13 cellular contexts compared by ENCODE assay signal in genomic region chr12:52232916-52233461, GRCh38. TPM values are rescaled to one million over a fixed set of nuclear protein-coding genes. Genes with fewer than 3 reads are reported as not detected.
DNase-seq lines count a peak whose midpoint lies in the region; ATAC-seq, FAIRE-seq and TF ChIP-seq lines count a peak whose summit lies in the region.
"Had no signal": no experiment of that assay in that cellular context is flagged by ENCODE, and none has a peak within 500 bp of the region (broad histone marks: within the 10 kb centered on the region; RNA-seq: fewer than 3 reads in every experiment).

KRT7 (plus strand) TSS chr12:52233243; CDS start chr12:52233297, 54 bp downstream.

- H3K27me3 ChIP-seq in SK-N-SH (ENCODE audit: insufficient read depth) (no peaks in the 10 kb centered on the region), stomach (peaks cover 0 to 49% (median 20%) of the 10 kb centered on the region in 3 donors), WERI-Rb-1 (ENCODE audit: insufficient read depth, low read depth, severe bottlenecking) (no peaks in the 10 kb centered on the region)

- TF ChIP-seq POLR2A in stomach (IDR thresholded peaks at IDR 0.05) = no peak

- H3F3A ChIP-seq in SK-N-SH (replicated peaks; ENCODE audit: insufficient read depth) = peaks cover 17% of the 10 kb centered on the region

- H3K27ac ChIP-seq in SK-N-SH (ENCODE audit: low read depth in 2 of 2, low read length in 1 of 2) = peak within 1 kb of the TSS in 1 of 2 experiments; percentile 97; a peak in 1 of 4 replicates
- peak within 1 kb of the TSS in 3 of 5 donors; percentile 47 to 66 (median 64) for H3K27ac ChIP-seq in stomach
- H3K27ac ChIP-seq in WERI-Rb-1 = no peak within 1 kb of the TSS
- H3K27ac ChIP-seq: psoas muscle had no signal

- CTCF ChIA-PET in SK-N-SH (lab: Yijun Ruan, JAX) = interaction anchor here (2.0 kb wide), 1 partner anchor 95 kb away, joined by 7 read pairs; no protein-coding TSS in a partner anchor

- in situ Hi-C loops in T47D (cut with HindIII; ENCODE audit: low pct_unique_long_range_greater_than_20kb, low sequenced_read_pairs) = no loop called here

- no peak within 1 kb of the TSS for H3K4me2 ChIP-seq in SK-N-SH

- H3K4me3 ChIP-seq in SK-N-SH (ENCODE audit: low read depth in 2 of 2, low read length in 1 of 2) (no peak within 1 kb of the TSS), stomach (peak within 1 kb of the TSS; percentile 19 to 37 (median 23)), WERI-Rb-1 (ENCODE audit: low read depth, low read length) (no peak within 1 kb of the TSS)
- H3K4me3 ChIP-seq: K562, psoas muscle had no signal

- no peaks in the 10 kb centered on the region for H3K9me2 ChIP-seq in SK-N-SH

- no peak for FAIRE-seq in HTR-8/SVneo (lab: Jason Lieb, UNC)
- FAIRE-seq: A204.1, GM12891, K562 had no signal

- H2AFZ ChIP-seq in SK-N-SH (ENCODE audit: low read depth) = no peak within 1 kb of the TSS

- no peak for ATAC-seq in SK-N-SH treated with all-trans-retinoic acid at 6 μM for 48 hours
- ATAC-seq: K562 had no signal

- no peaks in the 10 kb centered on the region for H3K9me3 ChIP-seq in SK-N-SH
- H3K9me3 ChIP-seq in stomach = no peaks in the 10 kb centered on the region
- H3K9me3 ChIP-seq in WERI-Rb-1 (ENCODE audit: severe bottlenecking) = no peaks in the 10 kb centered on the region
- H3K9me3 ChIP-seq: psoas muscle had no signal

- H3K4me1 ChIP-seq in SK-N-SH (ENCODE audit: control insufficient read depth in 1 of 2, insufficient read depth in 2 of 2, low read depth in 1 of 2, low read length in 1 of 2) (peaks cover 0 to 19% of the 10 kb centered on the region in 2 experiments; a peak in 3 of 4 replicates), stomach (peaks cover 17 to 53% (median 42%) of the 10 kb centered on the region in 4 donors)
- H3K4me1 ChIP-seq: psoas muscle had no signal

- H3K79me2 ChIP-seq in SK-N-SH (ENCODE audit: insufficient read depth) = no peaks in the 10 kb centered on the region

- no peak within 1 kb of the TSS for H3K9ac ChIP-seq in SK-N-SH

- no peaks in the 10 kb centered on the region for H3K36me3 ChIP-seq in SK-N-SH (replicated peaks in 1 of 2; ENCODE audit: control insufficient read depth in 1 of 2, insufficient read depth in 2 of 2, low read length in 1 of 2)
- H3K36me3 ChIP-seq in stomach = no peaks in the 10 kb centered on the region
- no peaks in the 10 kb centered on the region for H3K36me3 ChIP-seq in WERI-Rb-1

- no peaks in the 10 kb centered on the region for H4K20me1 ChIP-seq in SK-N-SH (ENCODE audit: insufficient read depth)

- DNase-seq in SK-N-SH = peak; percentile 25
- DNase-seq in T47D (ENCODE audit: low read depth in 1 of 2, low spot score in 1 of 2) = peak; percentile 35 to 67
- DNase-seq in islet precursor cell = peak; percentile 83
- DNase-seq in stomach = no peak
- no peak for DNase-seq in HTR-8/SVneo (ENCODE audit: insufficient read length, low spot score)
- no peak for DNase-seq in WERI-Rb-1
- DNase-seq in superior temporal gyrus (ENCODE audit: extremely low spot score) = no peak
- DNase-seq: psoas muscle had no signal

- WGBS in SK-N-SH (ENCODE audit: low lambda C conversion rate) = 93% methylated on average over 44 of the region's 53 CpGs
- WGBS in stomach, 5 donors = 7 to 20% (median 9%) methylated on average over 16 to 53 of the region's 53 CpGs

- no peak for TF ChIP-seq RAD21 in SK-N-SH (IDR thresholded peaks at IDR 0.05; ENCODE audit: low read length)

- intact Hi-C loops in stomach (cut with DNase I; ENCODE audit: low total_unique reads) = no loop called here

- POLR2A ChIA-PET in SK-N-SH (lab: Yijun Ruan, JAX) = no interaction called here

- no peak for TF ChIP-seq EP300 in SK-N-SH (IDR thresholded peaks at IDR 0.05; ENCODE audit: borderline replicate concordance in 1 of 2, low read depth in 1 of 2, low read length in 1 of 2)
- no peak for TF ChIP-seq EP300 in stomach (IDR thresholded peaks at IDR 0.05)

- TF ChIP-seq CTCF in SK-N-SH (IDR thresholded peaks at IDR 0.05) (no peak), stomach (IDR thresholded peaks at IDR 0.05) (no peak), WERI-Rb-1 (IDR thresholded peaks at IDR 0.05; ENCODE audit: low read depth, low read length) (no peak)

TF ChIP-seq in SK-N-SH, 30 proteins besides CTCF, POLR2A, EP300 and RAD21:
- TF ChIP-seq RFX5 (IDR thresholded peaks at IDR 0.05; ENCODE audit: low read length) (no peak), MXI1 (IDR thresholded peaks at IDR 0.05; ENCODE audit: low read depth, low read length) (no peak), CHD2 (IDR thresholded peaks at IDR 0.05; ENCODE audit: low read length, partially characterized antibody) (no peak), FOSL2 (IDR thresholded peaks at IDR 0.05; ENCODE audit: borderline replicate concordance, low read depth) (no peak), NRF1 (IDR thresholded peaks at IDR 0.05; ENCODE audit: low read depth, low read length) (no peak), FOXJ3 (CRISPR knock-in tag; IDR thresholded peaks at IDR 0.05) (no peak), USF1 (IDR thresholded peaks at IDR 0.05; ENCODE audit: borderline replicate concordance, low read depth) (no peak), MEF2A (IDR thresholded peaks at IDR 0.05; ENCODE audit: borderline replicate concordance, low read depth) (no peak), ELF1 (IDR thresholded peaks at IDR 0.05) (no peak), RXRA (IDR thresholded peaks at IDR 0.05; ENCODE audit: borderline replicate concordance, low read depth) (no peak), JUND (IDR thresholded peaks at IDR 0.05) (no peak), NFIC (IDR thresholded peaks at IDR 0.05; ENCODE audit: borderline replicate concordance) (no peak)

TF ChIP-seq in SK-N-SH treated with all-trans-retinoic acid at 6 μM for 48 hours, 23 proteins besides CTCF, POLR2A, EP300 and RAD21:
- no peak for TF ChIP-seq TSHZ2 (CRISPR knock-in tag; IDR thresholded peaks at IDR 0.05)
- TF ChIP-seq PATZ1 (CRISPR knock-in tag; IDR thresholded peaks at IDR 0.05; ENCODE audit: borderline replicate concordance) = no peak
- no peak for TF ChIP-seq TCF4 (CRISPR knock-in tag; IDR thresholded peaks at IDR 0.05; ENCODE audit: borderline replicate concordance)
- no peak for TF ChIP-seq POU6F1 (CRISPR knock-in tag; IDR thresholded peaks at IDR 0.05; ENCODE audit: borderline replicate concordance, low read depth)
- no peak for TF ChIP-seq CSDC2 (CRISPR knock-in tag; IDR thresholded peaks at IDR 0.05)

RNA-seq across cellular contexts. Expression of gene KRT7, which starts in this region (rescaled TPM):
- polyA plus RNA-seq in SK-N-SH (2012; rRNA removed) (3.2 and 5.4 TPM in 2 replicates), stomach (100 to 1,000 TPM in 2 of 3 donors, 1 to 10 TPM in 1; 6.4 to 214 (median 138) TPM)
- polyA plus RNA-seq in SK-N-SH (2012; cell fraction: cytosol; rRNA removed) = 2.9 TPM in 2 replicates
- polyA plus RNA-seq in SK-N-SH (2012; cell fraction: nucleus; rRNA removed) = 1.9 and 3.3 TPM in 2 replicates
- total RNA-seq in stomach = 100 to 1,000 TPM in 1 of 5 donors, 10 to 100 TPM in 2, not detected in 2; 47.0 to 186 (median 95.8) TPM
- total RNA-seq: OCI-LY7 had no signal
- polyA plus RNA-seq: K562 had no signal

Comparison
In these comparisons a context has a peak if more than half of its experiments do, and no peak if none do; other contexts are left out.
1. DNase-seq: peak in SK-N-SH (single experiment), T47D (2 of 2) and islet precursor cell (single experiment); none in stomach (single experiment), HTR-8/SVneo (single experiment), WERI-Rb-1 (single experiment) and superior temporal gyrus (single experiment).
2. H3K4me3 ChIP-seq: peak in stomach (4 of 4); none in SK-N-SH (0 of 2) and WERI-Rb-1 (single experiment).